15 cellular contexts compared by ENCODE assay signal in the genomic region with DNA sequence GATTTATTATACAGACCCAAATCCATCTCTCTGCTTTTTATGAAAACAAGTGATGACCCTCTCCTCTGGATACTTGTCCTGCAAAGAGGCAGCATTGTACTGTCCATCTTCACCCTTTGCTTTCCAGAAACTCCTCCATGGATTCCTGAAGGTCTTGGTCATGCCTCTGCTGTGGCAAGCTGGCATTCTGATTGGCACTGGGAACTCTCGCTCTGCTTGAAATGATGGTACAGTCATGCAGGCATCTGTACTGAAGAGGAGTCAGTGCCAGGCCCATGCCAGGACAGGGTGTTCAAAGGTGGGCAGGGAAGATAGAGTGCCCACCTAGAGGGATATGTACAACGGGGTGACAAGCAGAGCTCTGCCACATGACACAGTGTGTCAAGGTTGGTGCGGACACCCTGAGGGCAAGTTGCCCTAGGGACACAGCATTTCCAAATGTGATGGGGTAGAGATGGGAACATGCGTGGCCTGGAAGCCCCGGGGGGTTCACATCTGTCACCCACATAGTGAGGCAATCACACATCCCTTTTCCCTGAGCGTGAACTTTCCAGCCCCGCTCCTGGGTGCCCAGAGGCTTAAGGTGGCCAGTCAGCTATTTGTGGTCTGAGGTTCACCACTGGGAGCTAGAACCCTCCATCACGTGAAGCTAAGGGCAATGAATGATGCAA.
DNase-seq lines count a peak whose midpoint lies in the region; ATAC-seq lines count a peak whose summit lies in the region.
"Had no signal": no experiment of that assay in that cellular context is flagged by ENCODE, and none has a peak within 500 bp of the region (broad histone marks: within the 10 kb centered on the region; RNA-seq: fewer than 3 reads in every experiment).

No MANE protein-coding gene starts in this region.

- no peak overlapping the region for H4K91ac ChIP-seq in mesenchymal stem cell (ENCODE audit: low read length)

- H2BK12ac ChIP-seq in mesenchymal stem cell (ENCODE audit: low read length in 2 of 2), result no peak overlapping the region

- no peak overlapping the region for H3K18ac ChIP-seq in mesenchymal stem cell (ENCODE audit: low read depth in 1 of 2, low read length in 2 of 2)

- no peak overlapping the region for H4K8ac ChIP-seq in mesenchymal stem cell (ENCODE audit: low read length)

- H2BK15ac ChIP-seq in mesenchymal stem cell (ENCODE audit: low read depth, poor library complexity, severe bottlenecking), result no peak overlapping the region

- H3K4me1 Mint-ChIP-seq in stimulated activated memory B cell treated with anti-CD40 and anti-IgM and Interleukin-4, amounts not matched to agents 10 μg/mL and 1 μg/mL and 100 μg/mL, for 72 hours, result no peaks in the 10 kb centered on the region
- H3K4me1 Mint-ChIP-seq: CD4-positive, alpha-beta memory T cell; IgD-negative memory B cell had no signal

- WGBS in mesenchymal stem cell, result 84% methylated on average over 8 of the region's 8 CpGs
- 67 to 70% methylated on average over 8 of the region's 8 CpGs for WGBS in GM23248 (ENCODE audit: low coverage in 1 of 2, low lambda C conversion rate in 2 of 2, missing lambda C conversion rate in 2 of 2), 2 experiments

- H3K79me2 ChIP-seq in GM23248 (ENCODE audit: insufficient read depth), result no peaks in the 10 kb centered on the region

- H2BK5ac ChIP-seq in mesenchymal stem cell (ENCODE audit: low read depth, low read length, poor library complexity, severe bottlenecking), result no peak overlapping the region

- H3K4me3 Mint-ChIP-seq in stimulated activated memory B cell treated with anti-CD40 and anti-IgM and Interleukin-4, amounts not matched to agents 10 μg/mL and 1 μg/mL and 100 μg/mL, for 72 hours, result no peak overlapping the region
- H3K4me3 Mint-ChIP-seq: CD4-positive, alpha-beta memory T cell; IgD-negative memory B cell had no signal

- H3K79me1 ChIP-seq in mesenchymal stem cell (replicated peaks; ENCODE audit: low read length, poor library complexity, severe bottlenecking), result no peaks in the 10 kb centered on the region

- H3K9me3 Mint-ChIP-seq in stimulated activated memory B cell treated with anti-CD40 and anti-IgM and Interleukin-4, amounts not matched to agents 10 μg/mL and 1 μg/mL and 100 μg/mL, for 72 hours, result peaks cover under 1% of the 10 kb centered on the region

- no peaks in the 10 kb centered on the region for H3K36me3 Mint-ChIP-seq in stimulated activated memory B cell treated with anti-CD40 and anti-IgM and Interleukin-4, amounts not matched to agents 10 μg/mL and 1 μg/mL and 100 μg/mL, for 72 hours
- H3K36me3 Mint-ChIP-seq: CD4-positive, alpha-beta memory T cell; IgD-negative memory B cell had no signal

- H2BK120ac ChIP-seq in mesenchymal stem cell (ENCODE audit: low read depth, low read length), result no peak overlapping the region

- H3K4me1 ChIP-seq in mesenchymal stem cell (ENCODE audit: control insufficient read depth, insufficient read depth, low read depth, low read length) (no peaks in the 10 kb centered on the region), GM23248 (ENCODE audit: insufficient read depth) (no peaks in the 10 kb centered on the region), HAP-1 (no peaks in the 10 kb centered on the region)
- H3K4me1 ChIP-seq: BE2C had no signal

- in situ Hi-C loops in GM23248 (cut with MboI), result no loop called here
- in situ Hi-C loops in HAP-1 (cut with MboI; ENCODE audit: low sequenced_read_pairs), result no loop called here

- H3K36me3 ChIP-seq in MG63 (no peaks in the 10 kb centered on the region), mesenchymal stem cell (ENCODE audit: control insufficient read depth in 1 of 2, insufficient read depth in 2 of 2, low read depth in 1 of 2, low read length in 2 of 2) (no peaks in the 10 kb centered on the region), GM23248 (ENCODE audit: low read depth) (no peaks in the 10 kb centered on the region), HAP-1 (replicated peaks) (no peaks in the 10 kb centered on the region)
- H3K36me3 ChIP-seq: BE2C had no signal

- no peak overlapping the region for H3K4me3 ChIP-seq in MG63
- H3K4me3 ChIP-seq in mesenchymal stem cell (ENCODE audit: insufficient read depth in 1 of 2, low read depth in 1 of 2, low read length in 2 of 2), result no peak overlapping the region
- no peak overlapping the region for H3K4me3 ChIP-seq in GM23248
- H3K4me3 ChIP-seq in HAP-1, result no peak overlapping the region

- H3K9me3 ChIP-seq in MG63 (no peaks in the 10 kb centered on the region), mesenchymal stem cell (ENCODE audit: control insufficient read depth, low read length) (no peaks in the 10 kb centered on the region), GM23248 (ENCODE audit: low read depth) (no peaks in the 10 kb centered on the region), HAP-1 (no peaks in the 10 kb centered on the region)
- H3K9me3 ChIP-seq: BE2C had no signal

- no peak overlapping the region for H2AK5ac ChIP-seq in mesenchymal stem cell (ENCODE audit: low read length, severe bottlenecking)

- no peaks in the 10 kb centered on the region for H3F3A ChIP-seq in GM23248 (ENCODE audit: insufficient read depth)

- H3K4me2 ChIP-seq in mesenchymal stem cell (ENCODE audit: low read length, poor library complexity, severe bottlenecking) (no peak overlapping the region), GM23248 (ENCODE audit: unreplicated experiment) (no peak overlapping the region)

- H3K27me3 ChIP-seq in MG63, result no peaks in the 10 kb centered on the region
- peaks cover 0 to 15% of the 10 kb centered on the region in 2 experiments for H3K27me3 ChIP-seq in mesenchymal stem cell (ENCODE audit: control insufficient read depth in 1 of 2, insufficient read depth in 1 of 2, low read length in 2 of 2)
- no peaks in the 10 kb centered on the region; the same call in 1 of the 2 replicates for H3K27me3 ChIP-seq in GM23248 (replicated peaks; ENCODE audit: insufficient read depth)
- H3K27me3 ChIP-seq in HAP-1 (ENCODE audit: low read depth), result no peaks in the 10 kb centered on the region
- H3K27me3 ChIP-seq: BE2C had no signal

- no peak overlapping the region for H3K14ac ChIP-seq in mesenchymal stem cell (ENCODE audit: low read length in 2 of 2)

- no peaks in the 10 kb centered on the region for H4K20me1 ChIP-seq in GM23248 (ENCODE audit: insufficient read depth)

- H3K27ac ChIP-seq in mesenchymal stem cell (ENCODE audit: low read length, poor library complexity, severe bottlenecking) (no peak overlapping the region), GM23248 (no peak overlapping the region)
- H3K27ac ChIP-seq: C4-2B had no signal

- no peak overlapping the region for H3K23ac ChIP-seq in mesenchymal stem cell (ENCODE audit: low read length in 2 of 2)

- peak; percentile 38 for ATAC-seq in stimulated activated memory B cell treated with anti-CD40 and anti-IgM and Interleukin-4, amounts not matched to agents 10 μg/mL and 1 μg/mL and 100 μg/mL, for 72 hours

- H3K9me2 ChIP-seq in GM23248 (ENCODE audit: insufficient read depth), result no peaks in the 10 kb centered on the region

- peak; percentile 11 for DNase-seq in MG63
- DNase-seq in SW480 (ENCODE audit: low spot score), result peak; percentile 50
- DNase-seq in islet precursor cell, result peak; percentile 12
- DNase-seq in COLO668 (lab: John Stamatoyannopoulos, UW; ENCODE audit: unreplicated experiment), result no peak
- no peak for DNase-seq in mesenchymal stem cell
- no peak for DNase-seq in GM23248
- no peak for DNase-seq in HAP-1 (ENCODE audit: low spot score in 2 of 2)
- DNase-seq: BE2C; CD4-positive, alpha-beta memory T cell; COR-L47; DND-41; GDM1 had no signal

- H2AFZ ChIP-seq in mesenchymal stem cell (ENCODE audit: low read depth, low read length) (no peak overlapping the region), GM23248 (no peak overlapping the region)

- H3K27ac Mint-ChIP-seq in stimulated activated memory B cell treated with anti-CD40 and anti-IgM and Interleukin-4, amounts not matched to agents 10 μg/mL and 1 μg/mL and 100 μg/mL, for 72 hours, result no peak overlapping the region
- H3K27ac Mint-ChIP-seq: CD4-positive, alpha-beta memory T cell; IgD-negative memory B cell had no signal

- peaks cover 8% of the 10 kb centered on the region for H3K27me3 Mint-ChIP-seq in stimulated activated memory B cell treated with anti-CD40 and anti-IgM and Interleukin-4, amounts not matched to agents 10 μg/mL and 1 μg/mL and 100 μg/mL, for 72 hours
- H3K27me3 Mint-ChIP-seq: CD4-positive, alpha-beta memory T cell had no signal

- H3K9ac ChIP-seq in mesenchymal stem cell (ENCODE audit: low read length) (no peak overlapping the region), GM23248 (no peak overlapping the region)

- no peak overlapping the region for H3K4ac ChIP-seq in mesenchymal stem cell (ENCODE audit: low read depth in 1 of 2, low read length in 2 of 2)

Comparison
In these comparisons a context has a peak if more than half of its experiments do, and no peak if none do; other contexts are left out.
1. DNase-seq: peak in MG63 (single experiment), SW480 (single experiment) and islet precursor cell (single experiment); none in COLO668 (single experiment), mesenchymal stem cell (single experiment), GM23248 (single experiment) and HAP-1 (0 of 2).